In genomic region chr3:127688416-127689265, GRCh38 we compare ENCODE assay signal across 11 cellular contexts. TPM values are rescaled to one million over a fixed set of nuclear protein-coding genes. Genes with fewer than 3 reads are reported as not detected.
DNase-seq lines count a peak whose midpoint lies in the region; ATAC-seq and TF ChIP-seq lines count a peak whose summit lies in the region.
"Had no signal": no experiment of that assay in that cellular context is flagged by ENCODE, and none has a peak within 500 bp of the region (broad histone marks: within the 10 kb centered on the region; RNA-seq: fewer than 3 reads in every experiment).

No MANE protein-coding gene starts in this region.

- intact Hi-C loops in ovary (cut with DNase I) = no loop called here

- no peak for TF ChIP-seq EP300 in ovary (IDR thresholded peaks at IDR 0.05)

- ATAC-seq in HG03460 (IDR thresholded peaks at IDR 0.05; ENCODE audit: unreplicated experiment) = no peak
- ATAC-seq in HG02870 (IDR thresholded peaks at IDR 0.05; ENCODE audit: unreplicated experiment) = no peak

- H3K9me3 ChIP-seq in ovary = no peaks in the 10 kb centered on the region
- H3K9me3 ChIP-seq: colonic mucosa had no signal

- no peaks in the 10 kb centered on the region for H3K27me3 ChIP-seq in ovary
- H3K27me3 ChIP-seq: colonic mucosa had no signal

- no peaks in the 10 kb centered on the region for H3K36me3 ChIP-seq in ovary
- H3K36me3 ChIP-seq: colonic mucosa had no signal

- no peak overlapping the region for H3K27ac ChIP-seq in ovary
- H3K27ac ChIP-seq: colonic mucosa had no signal

- TF ChIP-seq CTCF in fibroblast of mammary gland (conservative IDR thresholded peaks at IDR 0.05; ENCODE audit: control insufficient read depth, insufficient read depth, low read depth, low read length) (no peak), ovary (IDR thresholded peaks at IDR 0.05) (no peak)

- no peak for TF ChIP-seq POLR2A in ovary (IDR thresholded peaks at IDR 0.05)

- peaks cover 2% of the 10 kb centered on the region for H3K4me1 ChIP-seq in ovary (ENCODE audit: insufficient read depth)
- H3K4me1 ChIP-seq: colonic mucosa had no signal

- DNase-seq in ELR (ENCODE audit: low read depth) (peak; percentile 65), NCI-H524 (lab: John Stamatoyannopoulos, UW) (peak; percentile 95 to 98), fibroblast of mammary gland (ENCODE audit: low read depth) (peak; percentile 21), ovary (peak in 3 of 5 donors; percentile 7 to 19 (median 7)), COLO829 (ENCODE audit: low spot score) (no peak), GF-D8 (lab: John Stamatoyannopoulos, UW) (no peak)
- DNase-seq: activated CD4-positive, alpha-beta T cell treated with anti-CD3 and anti-CD28 coated beads, Interleukin-2, amount 50 U/mL, for 4 hours; colonic mucosa; DMS153 had no signal

- H3K4me3 ChIP-seq in fibroblast of mammary gland (ENCODE audit: control insufficient read depth, low read depth, low read length) (no peak overlapping the region), ovary (no peak overlapping the region)
- H3K4me3 ChIP-seq: colonic mucosa had no signal

- 69 to 78% (median 71%) methylated on average over 20 of the region's 20 CpGs for WGBS in ovary, 3 donors

RNA-seq across cellular contexts. Expression of gene ABTB1, which starts 15.9 kb away (rescaled TPM):
- 10 to 100 TPM in 6 of 7 donors, 1 to 10 TPM in 1; 10.0 to 42.4 (median 26.7) TPM for total RNA-seq in ovary
- 10 to 100 TPM in 1 of 2 donors, 1 to 10 TPM in 1; 5.5 to 64.4 TPM for polyA plus RNA-seq in ovary

RNA-seq across cellular contexts. Expression of gene PODXL2, which starts 59.7 kb away (rescaled TPM):
- 10 to 100 TPM in 3 of 7 donors, 1 to 10 TPM in 4; 5.3 to 14.3 (median 7.3) TPM for total RNA-seq in ovary
- polyA plus RNA-seq in ovary = 1 to 10 TPM; 8.9 to 10.0 TPM

Comparison
In these comparisons a context has a peak if more than half of its experiments do, and no peak if none do; other contexts are left out.
1. DNase-seq: peak in ELR (single experiment), NCI-H524 (2 of 2), fibroblast of mammary gland (single experiment) and ovary (3 of 5); none in COLO829 (single experiment) and GF-D8 (single experiment).